ENCODE assay signal across 16 cellular contexts in the genomic region with DNA sequence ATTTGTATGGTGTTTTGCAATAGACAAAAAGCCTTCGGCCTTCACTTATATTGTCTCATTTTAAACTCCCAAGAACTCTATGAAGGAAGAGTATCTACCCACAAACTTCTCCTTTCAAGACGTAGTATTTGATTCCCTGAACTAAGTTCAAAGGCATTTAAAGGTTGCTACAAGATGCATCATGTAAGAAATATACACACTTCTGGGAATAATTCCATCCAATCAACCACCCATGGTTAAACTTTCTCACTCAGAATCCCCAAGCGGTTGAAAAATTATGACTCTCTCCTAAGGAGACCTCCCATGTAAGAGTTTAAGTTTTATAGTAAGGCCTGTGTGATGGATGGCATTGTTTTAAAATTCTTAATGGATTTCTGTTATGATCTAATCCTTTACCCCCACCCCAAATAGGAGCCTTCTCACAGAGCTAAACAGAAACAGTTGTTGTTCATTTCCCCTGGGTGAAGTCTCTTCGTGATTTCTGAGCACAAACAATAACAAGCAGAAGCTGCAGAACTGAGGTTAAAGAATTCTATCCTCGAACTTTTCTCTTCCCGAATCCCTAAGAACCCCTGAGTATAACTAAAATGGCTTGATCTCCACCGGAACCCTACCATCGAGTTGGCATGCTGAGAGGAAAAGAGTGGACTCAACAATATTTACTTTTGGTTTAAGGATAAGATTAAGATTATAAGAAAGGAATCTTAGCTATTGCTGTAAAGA.
DNase-seq lines count a peak whose midpoint lies in the region; FAIRE-seq and TF ChIP-seq lines count a peak whose summit lies in the region.
"Had no signal": no experiment of that assay in that cellular context is flagged by ENCODE, and none has a peak within 500 bp of the region (broad histone marks: within the 10 kb centered on the region; RNA-seq: fewer than 3 reads in every experiment).

No MANE protein-coding gene starts in this region.

- no peaks in the 10 kb centered on the region for H3K9me1 ChIP-seq in endothelial cell of umbilical vein (replicated peaks; ENCODE audit: control insufficient read depth, extremely low read depth, insufficient read depth, low read length)

- H3K4me1 Mint-ChIP-seq in glutamatergic neuron (ENCODE audit: low read depth, unreplicated experiment) = no peaks in the 10 kb centered on the region

- intact Hi-C loops in endothelial cell of umbilical vein (cut with micrococcal nuclease) = no loop called here

- dilution Hi-C loops in endothelial cell of umbilical vein (cut with MboI; ENCODE audit: extremely low pct_ligation_motif_present, low sequenced_read_pairs) = no loop called here

- no peaks in the 10 kb centered on the region for H3K27me3 Mint-ChIP-seq in glutamatergic neuron (ENCODE audit: unreplicated experiment)
- H3K27me3 Mint-ChIP-seq: activated T-helper 17 cell treated with anti-CD3 and anti-CD28 coated beads, Interleukin-2, amount 50 U/mL, for 72 hours had no signal

- no peak overlapping the region for H3K27ac Mint-ChIP-seq in glutamatergic neuron (ENCODE audit: unreplicated experiment)
- H3K27ac Mint-ChIP-seq: activated T-helper 17 cell treated with anti-CD3 and anti-CD28 coated beads, Interleukin-2, amount 50 U/mL, for 72 hours had no signal

- CTCF ChIA-PET in endothelial cell of umbilical vein (lab: Charles Lee) = interaction anchor here (0.7 to 1.5 kb wide), 4 partner anchors 9 to 231 kb away, joined by 3 to 4 read pairs (median 3); no protein-coding TSS in a partner anchor

- peak; percentile 68 for DNase-seq in AG08395 (ENCODE audit: low spot score)
- DNase-seq in HS-5 (ENCODE audit: low read depth) = peak; percentile 74
- peak; percentile 66 for DNase-seq in endothelial cell of umbilical vein (ENCODE audit: low read depth, low spot score)
- no peak for DNase-seq in osteoblast (ENCODE audit: insufficient read length, low spot score, missing footprints)
- DNase-seq in NOMO-1 (lab: John Stamatoyannopoulos, UW; ENCODE audit: unreplicated experiment in 2 of 2) = no peak
- DNase-seq in hippocampal formation (lab: John Stamatoyannopoulos, UW) = no peak
- DNase-seq in glutamatergic neuron = no peak
- DNase-seq in GM13976 (ENCODE audit: low spot score) = no peak
- DNase-seq: activated CD4-positive, alpha-beta T cell treated with anti-CD3 and anti-CD28 coated beads, Interleukin-2, amount 50 U/mL, for 1 hour; AML-193; NCI-H2081; NCI-H774; stimulated activated CD4-positive, alpha-beta T cell treated with anti-CD3 and anti-CD28 coated beads, Interleukin-12 subunit alpha, Interleukin-12 subunit beta, amount 100 ng/mL, for 4 hours; T-helper 9 cell had no signal

- FAIRE-seq in endothelial cell of umbilical vein (lab: Jason Lieb, UNC) = peak; percentile 76

- BruUV-seq in endothelial cell of umbilical vein (replicated peaks; lab: Mats Ljungman, UMichigan) = no TSS peak

- H3K27me3 ChIP-seq in endothelial cell of umbilical vein (ENCODE audit: control insufficient read depth in 2 of 2, insufficient read depth in 2 of 2, low read length in 2 of 2) = no peaks in the 10 kb centered on the region
- H3K27me3 ChIP-seq in osteoblast (ENCODE audit: insufficient read depth, low read length) = no peaks in the 10 kb centered on the region

- H3K4me1 ChIP-seq in endothelial cell of umbilical vein (ENCODE audit: control insufficient read depth, extremely low read depth, insufficient read depth, low read length) (peaks cover 29% of the 10 kb centered on the region), osteoblast (ENCODE audit: insufficient read depth, low read length) (peaks cover 52% of the 10 kb centered on the region)

- POLR2A ChIA-PET in endothelial cell of umbilical vein (lab: Charles Lee) = no interaction called here

- H3K9me3 ChIP-seq in endothelial cell of umbilical vein (replicated peaks; ENCODE audit: control insufficient read depth, insufficient read depth, low read length) (no peaks in the 10 kb centered on the region), osteoblast (ENCODE audit: low read depth, low read length) (no peaks in the 10 kb centered on the region)

- peak overlapping the region in 1 of 3 experiments; percentile 17 for H3K4me3 ChIP-seq in endothelial cell of umbilical vein (replicated peaks in 1 of 3; ENCODE audit: insufficient read depth in 1 of 3, low read depth in 1 of 3, low read length in 3 of 3)
- H3K4me3 ChIP-seq in osteoblast (ENCODE audit: insufficient read depth, low read length) = no peak overlapping the region
- H3K4me3 ChIP-seq: lung had no signal

- in situ Hi-C loops in GM13976 (cut with MboI; ENCODE audit: low sequenced_read_pairs, unreplicated experiment) = no loop called here

- no peaks in the 10 kb centered on the region for H3K9me3 Mint-ChIP-seq in glutamatergic neuron (ENCODE audit: unreplicated experiment)
- H3K9me3 Mint-ChIP-seq: activated T-helper 17 cell treated with anti-CD3 and anti-CD28 coated beads, Interleukin-2, amount 50 U/mL, for 72 hours had no signal

- H3K27ac ChIP-seq in endothelial cell of umbilical vein (ENCODE audit: insufficient read depth, low read depth, low read length) (peak overlapping the region; percentile 62), osteoblast (ENCODE audit: low read depth, low read length) (peak overlapping the region; percentile 89)

- H3K4me2 ChIP-seq in endothelial cell of umbilical vein (ENCODE audit: insufficient read depth, low read length) = peak overlapping the region; percentile 82
- peak overlapping the region; percentile 71 for H3K4me2 ChIP-seq in osteoblast (ENCODE audit: insufficient read depth, low read length)

- H4K20me1 ChIP-seq in endothelial cell of umbilical vein (replicated peaks; ENCODE audit: control insufficient read depth, extremely low read depth, insufficient read depth, low read length) = no peaks in the 10 kb centered on the region
- H4K20me1 ChIP-seq in osteoblast (ENCODE audit: insufficient read depth, low read length) = no peaks in the 10 kb centered on the region

- no peaks in the 10 kb centered on the region for H3K36me3 Mint-ChIP-seq in glutamatergic neuron (ENCODE audit: unreplicated experiment)

- H3K79me2 ChIP-seq in endothelial cell of umbilical vein (ENCODE audit: control insufficient read depth, insufficient read depth, low read length) (no peaks in the 10 kb centered on the region), osteoblast (ENCODE audit: insufficient read depth, low read length) (no peaks in the 10 kb centered on the region)

- H3K36me3 ChIP-seq in endothelial cell of umbilical vein (ENCODE audit: control insufficient read depth in 2 of 2, extremely low read depth in 1 of 2, insufficient read depth in 2 of 2, low read length in 2 of 2) = no peaks in the 10 kb centered on the region
- H3K36me3 ChIP-seq in osteoblast (ENCODE audit: insufficient read depth, low read length) = no peaks in the 10 kb centered on the region

- TF ChIP-seq POLR2A in endothelial cell of umbilical vein (IDR thresholded peaks at IDR 0.05; ENCODE audit: low read depth, low read length) = no peak

- TF ChIP-seq CTCF in endothelial cell of umbilical vein (IDR thresholded peaks at IDR 0.05; ENCODE audit: extremely low read depth in 1 of 2, insufficient read depth in 1 of 2, low read depth in 1 of 2, low read length in 2 of 2) (no peak), osteoblast (IDR thresholded peaks at IDR 0.05; ENCODE audit: extremely low read depth, low read depth, low read length) (no peak), glutamatergic neuron (IDR thresholded peaks at IDR 0.05; ENCODE audit: partially characterized antibody, unreplicated experiment) (no peak), GM13976 (IDR thresholded peaks at IDR 0.05; ENCODE audit: borderline replicate concordance, control extremely low read depth, extremely low read depth, insufficient read depth, missing control alignments) (no peak)

- H3K9ac ChIP-seq in endothelial cell of umbilical vein (replicated peaks; ENCODE audit: extremely low read depth, insufficient read depth, low read length) = no peak overlapping the region

- no peak overlapping the region for H3K4me3 Mint-ChIP-seq in glutamatergic neuron (ENCODE audit: unreplicated experiment)
- H3K4me3 Mint-ChIP-seq: activated T-helper 17 cell treated with anti-CD3 and anti-CD28 coated beads, Interleukin-2, amount 50 U/mL, for 72 hours had no signal

- H2AFZ ChIP-seq in endothelial cell of umbilical vein (ENCODE audit: low read depth, low read length) = peak overlapping the region; percentile 75
- H2AFZ ChIP-seq in osteoblast (ENCODE audit: low read length) = no peak overlapping the region

TF ChIP-seq in endothelial cell of umbilical vein, 7 proteins besides CTCF, POLR2A, EP300 and RAD21:
- TF ChIP-seq FOS (IDR thresholded peaks at IDR 0.05; ENCODE audit: borderline replicate concordance, insufficient read depth, low read length) (no peak), POLR2AphosphoS5 (IDR thresholded peaks at IDR 0.05; ENCODE audit: insufficient read depth, low read depth, low read length) (peak; percentile 39), EZH2 (IDR thresholded peaks at IDR 0.05; ENCODE audit: borderline replicate concordance, low read depth, low read length, severe bottlenecking) (no peak), MYC (IDR thresholded peaks at IDR 0.05; ENCODE audit: low read depth, low read length) (no peak), GATA2 (IDR thresholded peaks at IDR 0.05; ENCODE audit: insufficient read depth, insufficient read length, low read depth, low read length) (peak; percentile 78)
TF ChIP-seq in endothelial cell of umbilical vein: peak in this region for 2.

Comparison
In these comparisons a context has a peak if more than half of its experiments do, and no peak if none do; other contexts are left out.
1. DNase-seq: peak in AG08395 (single experiment), HS-5 (single experiment) and endothelial cell of umbilical vein (single experiment); none in osteoblast (single experiment), NOMO-1 (0 of 2), hippocampal formation (0 of 2), glutamatergic neuron (single experiment) and GM13976 (single experiment).